Comparison of ENCODE assay signal across 5 cellular contexts in genomic region chr15:62400778-62401177, GRCh38.
"Had no signal": no experiment of that assay in that cellular context is flagged by ENCODE, and none has a peak within 500 bp of the region (broad histone marks: within the 10 kb centered on the region; RNA-seq: fewer than 3 reads in every experiment).

No MANE protein-coding gene starts in this region.

- DNase-seq: IMR-90, KBM-7 had no signal

- H3K27ac ChIP-seq: HL-60 had no signal

- H3K4me3 ChIP-seq: K562 had no signal

- ATAC-seq: HepG2, K562 had no signal
